Comparison of ENCODE assay signal across 17 cellular contexts in genomic region chr2:206368933-206369569, GRCh38.
DNase-seq lines count a peak whose midpoint lies in the region; ATAC-seq and TF ChIP-seq lines count a peak whose summit lies in the region.
"Had no signal": no experiment of that assay in that cellular context is flagged by ENCODE, and none has a peak within 500 bp of the region (broad histone marks: within the 10 kb centered on the region; RNA-seq: fewer than 3 reads in every experiment).

No MANE protein-coding gene starts in this region.

- peaks cover 5% of the 10 kb centered on the region for H3K36me3 Mint-ChIP-seq in glutamatergic neuron (ENCODE audit: unreplicated experiment)

- H3K4me3 ChIP-seq in ectodermal cell (ENCODE audit: insufficient read depth, low read depth, low read length) (no peak overlapping the region), psoas muscle (peak overlapping the region; percentile 22)
- H3K4me3 ChIP-seq: MG63, tibial nerve had no signal

- H3K27ac ChIP-seq in ectodermal cell (ENCODE audit: insufficient read depth, low read depth, low read length, poor library complexity, severe bottlenecking) (peak overlapping the region; percentile 62), psoas muscle (peak overlapping the region; percentile 80)
- H3K27ac ChIP-seq: tibial nerve had no signal

- no peak for TF ChIP-seq CTCF in psoas muscle (IDR thresholded peaks at IDR 0.05)
- TF ChIP-seq CTCF in glutamatergic neuron (IDR thresholded peaks at IDR 0.05; ENCODE audit: partially characterized antibody, unreplicated experiment), result no peak

- intact Hi-C loops in psoas muscle (cut with DNase I), result no loop called here

- WGBS in ectodermal cell, 2 experiments, result 83 to 89% methylated on average over 3 of the region's 3 CpGs
- WGBS in psoas muscle, 3 donors, result 56 to 74% (median 62%) methylated on average over 3 of the region's 3 CpGs

- H3K27me3 Mint-ChIP-seq in glutamatergic neuron (ENCODE audit: unreplicated experiment), result peaks cover 1% of the 10 kb centered on the region

- no peaks in the 10 kb centered on the region for H3K27me3 ChIP-seq in ectodermal cell (ENCODE audit: control insufficient read depth, insufficient read depth, low read length, poor library complexity, severe bottlenecking)
- H3K27me3 ChIP-seq in psoas muscle (ENCODE audit: insufficient read depth in 3 of 3, low read length in 2 of 3), result no peaks in the 10 kb centered on the region
- H3K27me3 ChIP-seq: MG63, tibial nerve had no signal

- H3K4me3 Mint-ChIP-seq in glutamatergic neuron (ENCODE audit: unreplicated experiment), result no peak overlapping the region
- H3K4me3 Mint-ChIP-seq: activated T-cell treated with anti-CD3 and anti-CD28 coated beads, Interleukin-2, amount 50 U/mL, for 24 hours; nephron progenitor cell had no signal

- H3K27ac Mint-ChIP-seq in glutamatergic neuron (ENCODE audit: unreplicated experiment), result no peak overlapping the region
- H3K27ac Mint-ChIP-seq: activated T-cell treated with anti-CD3 and anti-CD28 coated beads, Interleukin-2, amount 50 U/mL, for 24 hours; nephron progenitor cell had no signal

- peaks cover 3% of the 10 kb centered on the region for H3K9me3 Mint-ChIP-seq in glutamatergic neuron (ENCODE audit: unreplicated experiment)

- H3K4me1 ChIP-seq in ectodermal cell (ENCODE audit: control insufficient read depth, insufficient read depth, low read length) (no peaks in the 10 kb centered on the region), psoas muscle (peaks cover 22% of the 10 kb centered on the region)
- H3K4me1 ChIP-seq: tibial nerve had no signal

- H3K9me3 ChIP-seq in ectodermal cell (ENCODE audit: control insufficient read depth, low read length) (no peaks in the 10 kb centered on the region), psoas muscle (peaks cover 8% of the 10 kb centered on the region)
- H3K9me3 ChIP-seq: MG63 had no signal

- ATAC-seq in GM21717 (IDR thresholded peaks at IDR 0.05; ENCODE audit: unreplicated experiment) (peak; percentile 53), psoas muscle (peak; percentile 64 to 89 (median 82)), left lobe of liver (no peak)

- H3K36me3 ChIP-seq in ectodermal cell (ENCODE audit: control insufficient read depth, insufficient read depth, low read length) (no peaks in the 10 kb centered on the region), psoas muscle (ENCODE audit: insufficient read depth in 1 of 2, low read depth in 1 of 2) (no peaks in the 10 kb centered on the region)
- H3K36me3 ChIP-seq: MG63, tibial nerve had no signal

- no peaks in the 10 kb centered on the region for H3K4me1 Mint-ChIP-seq in glutamatergic neuron (ENCODE audit: low read depth, unreplicated experiment)
- H3K4me1 Mint-ChIP-seq: nephron progenitor cell had no signal

- DNase-seq in NOMO-1 treated with dmso at 0.1 percent for 144 hours (lab: John Stamatoyannopoulos, UW; ENCODE audit: unreplicated experiment), result peak; percentile 20
- DNase-seq in psoas muscle, result no peak
- DNase-seq in left lobe of liver (ENCODE audit: low spot score), result no peak
- DNase-seq in glutamatergic neuron, result no peak
- no peak for DNase-seq in NCI-H345 (lab: John Stamatoyannopoulos, UW)
- DNase-seq in NCI-H2081 treated with DMSO at 0.1 percent for 48 hours (lab: John Stamatoyannopoulos, UW), result no peak
- DNase-seq: activated CD4-positive, CD25-positive, alpha-beta regulatory T cell; activated T-cell treated with anti-CD3 and anti-CD28 coated beads, Interleukin-2, amount 50 U/mL, for 24 hours; GDM1; islet precursor cell; MG63; NCI-H510A treated with DMSO at 0.1 percent for 48 hours; nephron progenitor cell; SHP77 had no signal
